ENCODE assay signal across 9 cellular contexts in the genomic region with DNA sequence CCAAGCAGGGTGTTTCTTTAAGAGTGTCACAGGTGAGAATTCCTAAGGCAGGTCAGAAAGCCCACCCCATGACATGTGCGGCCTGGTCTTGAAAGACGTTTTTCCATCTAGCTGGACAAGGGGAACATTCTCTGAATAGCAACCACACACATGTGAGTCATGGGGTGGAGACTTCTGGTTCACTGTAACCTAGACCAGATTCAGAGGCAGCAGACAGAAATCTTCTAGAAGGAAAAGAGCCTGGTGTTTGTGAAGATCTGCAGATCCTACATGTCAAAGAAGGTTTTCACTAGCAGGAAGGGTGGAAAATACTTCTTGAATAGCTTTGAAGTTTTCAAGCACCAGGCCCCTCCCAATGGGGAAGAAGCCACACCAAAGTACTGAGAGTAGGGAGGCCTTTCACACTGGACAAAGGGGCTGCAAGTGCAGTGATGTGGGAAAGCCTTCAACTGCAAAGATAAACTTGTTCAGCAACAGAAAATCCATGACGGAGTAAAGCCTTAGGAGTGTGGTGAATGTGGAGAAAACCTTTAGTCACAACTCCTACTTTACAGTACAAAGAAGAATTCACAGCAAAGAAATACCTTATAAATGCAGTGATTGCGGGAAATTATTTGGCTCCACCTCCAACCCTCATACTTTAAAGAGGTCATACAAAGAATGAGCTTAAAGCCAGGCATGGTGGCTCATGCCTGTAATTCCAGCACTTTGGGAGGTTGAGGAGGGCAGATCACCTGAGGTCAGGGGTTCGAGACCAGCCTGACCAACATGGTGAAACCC. TPM values are rescaled to one million over a fixed set of nuclear protein-coding genes. Genes with fewer than 3 reads are reported as not detected.
DNase-seq lines count a peak whose midpoint lies in the region; ATAC-seq and TF ChIP-seq lines count a peak whose summit lies in the region.
"Had no signal": no experiment of that assay in that cellular context is flagged by ENCODE, and none has a peak within 500 bp of the region (broad histone marks: within the 10 kb centered on the region; RNA-seq: fewer than 3 reads in every experiment).

No MANE protein-coding gene starts in this region.

- in situ Hi-C loops in SK-MEL-5 (cut with HindIII; ENCODE audit: low pct_unique_long_range_greater_than_20kb, low sequenced_read_pairs), result no loop called here

- H3K4me3 ChIP-seq in fibroblast of pulmonary artery (replicated peaks; ENCODE audit: low read depth, low read length), result no peak overlapping the region

- TF ChIP-seq CTCF in fibroblast of pulmonary artery (IDR thresholded peaks at IDR 0.05; ENCODE audit: low read length, missing control alignments), result no peak

- ATAC-seq in GM21786 (IDR thresholded peaks at IDR 0.05; ENCODE audit: unreplicated experiment), result no peak

- DNase-seq in GM03348 (ENCODE audit: low spot score) (peak; percentile 82), SK-MEL-5 (ENCODE audit: low read depth, low spot score) (peak; percentile 84), fibroblast of pulmonary artery (ENCODE audit: low read depth) (peak; percentile 75), pons (ENCODE audit: low spot score) (peak; percentile 44), NCI-H1048 (lab: John Stamatoyannopoulos, UW) (no peak), posterior vena cava (ENCODE audit: low spot score) (no peak)
- DNase-seq in stimulated activated CD4-positive, alpha-beta T cell treated with anti-CD3 and anti-CD28 coated beads, Interleukin-4, amount 100 ng/mL, for 24 hours, result no peak
- DNase-seq: activated naive CD8-positive, alpha-beta T cell treated with anti-CD3 and anti-CD28 coated beads, Interleukin-2, amount 10 ng/mL, durations not matched to agents 7 days and 5 days had no signal

- intact Hi-C loops in posterior vena cava (cut with DNase I), result loop anchor here in 1 of 2 donors (10.0 kb wide), 1 partner anchor 237 kb away; no protein-coding TSS in a partner anchor

RNA-seq across cellular contexts. Expression of gene ADAM10, which starts 17.6 kb away (rescaled TPM):
- total RNA-seq in SK-MEL-5 (2014; rRNA removed; shearing (Covaris generic)), result 132 and 144 TPM in 2 replicates
- polyA plus RNA-seq in SK-MEL-5 (2015; cell fraction: cytosol; rRNA removed), result 90.4 and 95.2 TPM in 2 replicates
- 18.7 and 19.3 TPM in 2 replicates for polyA plus RNA-seq in SK-MEL-5 (2015; cell fraction: nucleus; rRNA removed)
- 10 to 100 TPM; 80.3 to 86.8 TPM for total RNA-seq in posterior vena cava

RNA-seq across cellular contexts. Expression of gene MINDY2, which starts 39.2 kb away (rescaled TPM):
- 10.9 and 13.0 TPM in 2 replicates for total RNA-seq in SK-MEL-5 (2014; rRNA removed; shearing (Covaris generic))
- polyA plus RNA-seq in SK-MEL-5 (2015; cell fraction: cytosol; rRNA removed), result 4.4 and 6.3 TPM in 2 replicates
- 4.0 and 6.8 TPM in 2 replicates for polyA plus RNA-seq in SK-MEL-5 (2015; cell fraction: nucleus; rRNA removed)
- total RNA-seq in posterior vena cava, result 10 to 100 TPM; 23.3 to 41.3 TPM

Comparison
In these comparisons a context has a peak if more than half of its experiments do, and no peak if none do; other contexts are left out.
1. DNase-seq: peak in GM03348 (single experiment), SK-MEL-5 (single experiment), fibroblast of pulmonary artery (single experiment) and pons (single experiment); none in NCI-H1048 (single experiment), stimulated activated CD4-positive, alpha-beta T cell treated with anti-CD3 and anti-CD28 coated beads, Interleukin-4, amount 100 ng/mL, for 24 hours (single experiment) and posterior vena cava (single experiment).